1 cellular context compared by ENCODE assay signal in genomic region chr3:160170409-160171370, GRCh38.
TF ChIP-seq lines count a peak whose summit lies in the region.

No MANE protein-coding gene starts in this region.

TF ChIP-seq in HEK293, 187 proteins besides CTCF, POLR2A, EP300 and RAD21 (continued from another document):
- TF ChIP-seq REST (tag by site-specific recombination; IDR thresholded peaks at IDR 0.05) (peak; percentile 41; the same call in 1 of the 2 replicates), ZFP3 (tag by site-specific recombination; IDR thresholded peaks at IDR 0.05; ENCODE audit: low read depth) (no peak), ZNF26 (tag by site-specific recombination; IDR thresholded peaks at IDR 0.05) (no peak), PBX3 (CRISPR knock-in tag; IDR thresholded peaks at IDR 0.05) (no peak), ZNF157 (tag by site-specific recombination; IDR thresholded peaks at IDR 0.05) (no peak)
